12 cellular contexts compared by ENCODE assay signal in the genomic region with DNA sequence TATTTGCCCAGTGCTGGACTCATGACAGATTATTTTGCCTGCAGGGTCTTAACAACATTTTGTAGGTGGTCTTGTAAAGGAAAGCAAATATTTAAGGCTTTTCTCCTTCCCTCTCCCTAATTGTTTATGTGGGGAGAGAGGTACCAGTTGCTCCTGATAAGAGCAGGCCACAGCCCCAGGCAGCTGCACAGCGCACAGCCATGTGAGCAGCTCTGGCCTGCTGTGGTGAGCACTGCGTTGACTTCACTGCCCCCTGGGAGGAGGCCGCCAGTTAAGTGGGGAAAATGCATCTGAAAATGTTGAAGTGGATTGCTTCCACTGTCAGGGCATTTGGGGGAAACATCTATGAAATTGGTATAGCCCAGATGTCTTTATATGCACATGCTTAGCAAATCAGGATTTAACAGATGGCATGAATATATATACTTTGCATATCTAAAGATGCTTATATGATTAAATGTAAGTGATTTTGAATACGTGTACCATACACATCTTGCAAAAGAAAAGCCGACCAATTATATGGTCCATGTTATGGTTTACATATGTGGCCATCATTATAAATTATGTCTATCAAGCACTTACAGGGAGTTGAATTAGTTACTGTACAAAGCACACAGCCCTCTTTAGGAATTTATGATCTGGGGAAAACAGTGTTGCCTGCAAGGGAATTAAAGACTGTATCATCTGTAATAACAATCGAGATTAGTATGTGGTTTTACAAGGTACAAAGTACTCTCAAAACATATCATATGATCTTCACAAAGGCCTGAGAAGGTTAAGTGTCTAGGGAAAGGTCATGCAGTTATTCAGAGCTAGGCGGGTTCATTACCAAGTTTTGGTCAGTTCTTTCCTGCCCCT.
DNase-seq lines count a peak whose midpoint lies in the region; ATAC-seq, FAIRE-seq and TF ChIP-seq lines count a peak whose summit lies in the region.
"Had no signal": no experiment of that assay in that cellular context is flagged by ENCODE, and none has a peak within 500 bp of the region (broad histone marks: within the 10 kb centered on the region; RNA-seq: fewer than 3 reads in every experiment).

No MANE protein-coding gene starts in this region.

- peaks cover 18% of the 10 kb centered on the region for H3K4me1 Mint-ChIP-seq in activated naive CD4-positive, alpha-beta T cell treated with anti-CD3 and anti-CD28 coated beads for 36 hours (ENCODE audit: low read depth)

- H3K27ac ChIP-seq in GM12878 (ENCODE audit: control insufficient read depth, insufficient read depth): no peak overlapping the region
- H3K27ac ChIP-seq: neutrophil, vagina had no signal

- FAIRE-seq in GM12878 (lab: Jason Lieb, UNC): no peak

- TF ChIP-seq EP300 in GM12878 (IDR thresholded peaks at IDR 0.05; ENCODE audit: borderline replicate concordance in 1 of 2, control insufficient read depth in 1 of 2, low read depth in 2 of 2, low read length in 2 of 2): no peak

- CTCF ChIA-PET in GM12878 (lab: Yijun Ruan, JAX): no interaction called here
- CTCF ChIA-PET in activated naive CD4-positive, alpha-beta T cell treated with anti-CD3 and anti-CD28 coated beads for 36 hours (lab: Charles Lee): no interaction called here

- H3K9me3 Mint-ChIP-seq in activated naive CD4-positive, alpha-beta T cell treated with anti-CD3 and anti-CD28 coated beads for 36 hours: no peaks in the 10 kb centered on the region
- H3K9me3 Mint-ChIP-seq: activated T-cell treated with anti-CD3 and anti-CD28 coated beads, Interleukin-2, amount 50 U/mL, for 24 hours had no signal

- no peak overlapping the region for H3K4me3 ChIP-seq in GM12878
- H3K4me3 ChIP-seq in retinal pigment epithelial cell (ENCODE audit: low read length): no peak overlapping the region
- H3K4me3 ChIP-seq: vagina had no signal

- H3K4me1 ChIP-seq in GM12878 (ENCODE audit: control insufficient read depth, insufficient read depth, low read length): no peaks in the 10 kb centered on the region

- WGBS in GM12878 (ENCODE audit: insufficient coverage, insufficient replicate concordance, low lambda C conversion rate, missing lambda C conversion rate): 31% methylated on average over 7 of the region's 7 CpGs

- SMC1A ChIA-PET in GM12878 (lab: Charles Lee; ENCODE audit: uncharacterized antibody, unreplicated experiment): no interaction called here

- POLR2A ChIA-PET in GM12878 (lab: Charles Lee): interaction anchor here (1.5 kb wide), 1 partner anchor 32 kb away, joined by 3 read pairs; no protein-coding TSS in a partner anchor

- TF ChIP-seq POLR2A in GM12878 (IDR thresholded peaks at IDR 0.05; ENCODE audit: low read depth, low read length): no peak

- in situ Hi-C loops in GM12878 (cut with MboI): no loop called here

- no peaks in the 10 kb centered on the region for H3K36me3 Mint-ChIP-seq in activated naive CD4-positive, alpha-beta T cell treated with anti-CD3 and anti-CD28 coated beads for 36 hours (ENCODE audit: low read depth)

- peak; percentile 64 for ATAC-seq in GM12878
- no peak for ATAC-seq in GM21423 (IDR thresholded peaks at IDR 0.05; ENCODE audit: unreplicated experiment)

- RAD21 ChIA-PET in GM12878 (lab: Charles Lee; ENCODE audit: unreplicated experiment): interaction anchor here (1.5 kb wide), 1 partner anchor 26 kb away, joined by 3 read pairs; no protein-coding TSS in a partner anchor

- intact Hi-C loops in GM12878 (cut with micrococcal nuclease; ENCODE audit: unreplicated experiment): no loop called here
- intact Hi-C loops in activated naive CD4-positive, alpha-beta T cell treated with anti-CD3 and anti-CD28 coated beads for 36 hours (cut with micrococcal nuclease): no loop called here

- H4K20me1 ChIP-seq in GM12878 (ENCODE audit: control insufficient read depth, insufficient read depth): no peaks in the 10 kb centered on the region

- no peak overlapping the region for H3K4me3 Mint-ChIP-seq in activated naive CD4-positive, alpha-beta T cell treated with anti-CD3 and anti-CD28 coated beads for 36 hours
- H3K4me3 Mint-ChIP-seq: activated T-cell treated with anti-CD3 and anti-CD28 coated beads, Interleukin-2, amount 50 U/mL, for 24 hours had no signal

- peak; percentile 52 for DNase-seq in NCI-H748 (lab: John Stamatoyannopoulos, UW; ENCODE audit: unreplicated experiment)
- DNase-seq in NCI-H748 treated with DMSO at 0.1 percent for 48 hours (lab: John Stamatoyannopoulos, UW): no peak
- peak; percentile 48 for DNase-seq in NCI-H2171 treated with DMSO at 0.1 percent for 48 hours (lab: John Stamatoyannopoulos, UW)
- DNase-seq in GM12878 (ENCODE audit: low read depth, low spot score): no peak
- peak; percentile 48 for DNase-seq in retinal pigment epithelial cell (ENCODE audit: low read depth)
- DNase-seq in activated naive CD4-positive, alpha-beta T cell treated with anti-CD3 and anti-CD28 coated beads for 36 hours: no peak
- DNase-seq in activated CD4-positive, alpha-beta T cell treated with anti-CD3 and anti-CD28 coated beads, Interleukin-2, amount 50 U/mL, for 1 hour: no peak
- DNase-seq: activated T-cell treated with anti-CD3 and anti-CD28 coated beads, Interleukin-2, amount 50 U/mL, for 24 hours; T-helper 1 cell had no signal

- H3K27ac Mint-ChIP-seq in activated naive CD4-positive, alpha-beta T cell treated with anti-CD3 and anti-CD28 coated beads for 36 hours: no peak overlapping the region
- H3K27ac Mint-ChIP-seq: activated T-cell treated with anti-CD3 and anti-CD28 coated beads, Interleukin-2, amount 50 U/mL, for 24 hours had no signal

- H3K27me3 ChIP-seq in GM12878 (replicated peaks in 1 of 2; ENCODE audit: control insufficient read depth in 2 of 2, insufficient read depth in 2 of 2, low read length in 1 of 2): peaks cover 0 to 4% of the 10 kb centered on the region in 2 experiments; a peak in 1 of 4 replicates
- H3K27me3 ChIP-seq: neutrophil, vagina had no signal

- H3K9ac ChIP-seq in GM12878 (ENCODE audit: control insufficient read depth, insufficient read depth, low read length): no peak overlapping the region

- H3K79me2 ChIP-seq in GM12878 (ENCODE audit: control insufficient read depth, insufficient read depth, low read length): no peaks in the 10 kb centered on the region

- H3K27me3 Mint-ChIP-seq in activated naive CD4-positive, alpha-beta T cell treated with anti-CD3 and anti-CD28 coated beads for 36 hours (ENCODE audit: low read depth): no peaks in the 10 kb centered on the region
- H3K27me3 Mint-ChIP-seq: activated T-cell treated with anti-CD3 and anti-CD28 coated beads, Interleukin-2, amount 50 U/mL, for 24 hours had no signal

- TF ChIP-seq CTCF in GM12878 (IDR thresholded peaks at IDR 0.05 in 2 of 3, conservative IDR thresholded peaks at IDR 0.05 in 1 of 3; ENCODE audit: control insufficient read depth in 2 of 3, extremely low read depth in 1 of 3, insufficient read depth in 1 of 3, low read depth in 3 of 3, low read length in 3 of 3) (0 out of 6 replicates have a peak, but pooled peaks of 1 of the 3 experiments have one; percentile 3), retinal pigment epithelial cell (conservative IDR thresholded peaks at IDR 0.05; ENCODE audit: low read depth, low read length) (peak; percentile 20)

- no peaks in the 10 kb centered on the region for H3K9me3 ChIP-seq in GM12878 (replicated peaks; ENCODE audit: control insufficient read depth, insufficient read depth, low read length)
- H3K9me3 ChIP-seq: neutrophil, vagina had no signal

- no peak overlapping the region for H3K4me2 ChIP-seq in GM12878 (ENCODE audit: control insufficient read depth, insufficient read depth)

- TF ChIP-seq RAD21 in GM12878 (IDR thresholded peaks at IDR 0.05; ENCODE audit: insufficient read depth, low read depth, low read length): no peak

- no peak overlapping the region for H2AFZ ChIP-seq in GM12878 (ENCODE audit: control insufficient read depth, low read depth, low read length)

- no peaks in the 10 kb centered on the region for H3K36me3 ChIP-seq in GM12878 (ENCODE audit: control insufficient read depth in 2 of 2, insufficient read depth in 2 of 2, low read length in 1 of 2)
- H3K36me3 ChIP-seq: neutrophil, vagina had no signal

- BruUV-seq in GM12878 (replicated peaks; lab: Mats Ljungman, UMichigan): no TSS peak

TF ChIP-seq in GM12878, 131 proteins besides CTCF, POLR2A, EP300 and RAD21 (continues in another document):
- TF ChIP-seq ZNF207 (IDR thresholded peaks at IDR 0.05; ENCODE audit: borderline replicate concordance) (no peak), SRF (IDR thresholded peaks at IDR 0.05; ENCODE audit: low read depth in 2 of 2, low read length in 2 of 2) (no peak), EED (IDR thresholded peaks at IDR 0.05; ENCODE audit: low read depth) (no peak), JUNB (IDR thresholded peaks at IDR 0.05) (no peak), ESRRA (IDR thresholded peaks at IDR 0.05; ENCODE audit: low read length) (no peak)
- TF ChIP-seq, protein P1, sequence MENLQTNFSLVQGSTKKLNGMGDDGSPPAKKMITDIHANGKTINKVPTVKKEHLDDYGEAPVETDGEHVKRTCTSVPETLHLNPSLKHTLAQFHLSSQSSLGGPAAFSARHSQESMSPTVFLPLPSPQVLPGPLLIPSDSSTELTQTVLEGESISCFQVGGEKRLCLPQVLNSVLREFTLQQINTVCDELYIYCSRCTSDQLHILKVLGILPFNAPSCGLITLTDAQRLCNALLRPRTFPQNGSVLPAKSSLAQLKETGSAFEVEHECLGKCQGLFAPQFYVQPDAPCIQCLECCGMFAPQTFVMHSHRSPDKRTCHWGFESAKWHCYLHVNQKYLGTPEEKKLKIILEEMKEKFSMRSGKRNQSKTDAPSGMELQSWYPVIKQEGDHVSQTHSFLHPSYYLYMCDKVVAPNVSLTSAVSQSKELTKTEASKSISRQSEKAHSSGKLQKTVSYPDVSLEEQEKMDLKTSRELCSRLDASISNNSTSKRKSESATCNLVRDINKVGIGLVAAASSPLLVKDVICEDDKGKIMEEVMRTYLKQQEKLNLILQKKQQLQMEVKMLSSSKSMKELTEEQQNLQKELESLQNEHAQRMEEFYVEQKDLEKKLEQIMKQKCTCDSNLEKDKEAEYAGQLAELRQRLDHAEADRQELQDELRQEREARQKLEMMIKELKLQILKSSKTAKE (IDR thresholded peaks at IDR 0.05; ENCODE audit: low read depth, poor library complexity, severe bottlenecking): no peak

Comparison
In these comparisons a context has a peak if more than half of its experiments do, and no peak if none do; other contexts are left out.
1. DNase-seq: peak in NCI-H748 (single experiment), NCI-H2171 treated with DMSO at 0.1 percent for 48 hours (single experiment) and retinal pigment epithelial cell (single experiment); none in NCI-H748 treated with DMSO at 0.1 percent for 48 hours (single experiment), GM12878 (single experiment), activated naive CD4-positive, alpha-beta T cell treated with anti-CD3 and anti-CD28 coated beads for 36 hours (single experiment) and activated CD4-positive, alpha-beta T cell treated with anti-CD3 and anti-CD28 coated beads, Interleukin-2, amount 50 U/mL, for 1 hour (single experiment).